12 cellular contexts compared by ENCODE assay signal in genomic region chr10:112385143-112385695, GRCh38. TPM values are rescaled to one million over a fixed set of nuclear protein-coding genes. Genes with fewer than 3 reads are reported as not detected.
"Had no signal": no experiment of that assay in that cellular context is flagged by ENCODE, and none has a peak within 500 bp of the region (broad histone marks: within the 10 kb centered on the region; RNA-seq: fewer than 3 reads in every experiment).

No MANE protein-coding gene starts in this region.

- H3K27me3 Mint-ChIP-seq: activated CD4-positive, alpha-beta memory T cell treated with anti-CD3 and anti-CD28 coated beads for 36 hours; activated naive CD4-positive, alpha-beta T cell treated with anti-CD3 and anti-CD28 coated beads, Interleukin-2, amount 10 ng/mL, durations not matched to agents 7 days and 5 days; dendritic cell treated with granulocyte-macrophage colony-stimulating factor and Interleukin-4, amounts not matched to agents 40 ng/mL and 50 ng/mL, for 4 days; naive thymus-derived CD8-positive, alpha-beta T cell; stimulated activated naive B cell treated with anti-CD40 and anti-IgM and Interleukin-4, amounts not matched to agents 10 μg/mL and 1 μg/mL and 100 μg/mL, for 72 hours had no signal

- DNase-seq: activated CD4-positive, alpha-beta memory T cell treated with anti-CD3 and anti-CD28 coated beads for 36 hours; activated CD4-positive, CD25-positive, alpha-beta regulatory T cell treated with anti-CD3 and anti-CD28 coated beads, Interleukin-2, amount 50 U/mL, for 72 hours; activated naive CD4-positive, alpha-beta T cell treated with anti-CD3 and anti-CD28 coated beads, Interleukin-2, amount 10 ng/mL, durations not matched to agents 7 days and 5 days; body of pancreas; central memory CD4-positive, alpha-beta T cell; naive thymus-derived CD8-positive, alpha-beta T cell; nucleus accumbens; right cardiac atrium; stimulated activated naive B cell treated with anti-CD40 and anti-IgM and Interleukin-4, amounts not matched to agents 10 μg/mL and 1 μg/mL and 100 μg/mL, for 72 hours; upper lobe of right lung had no signal

- H3K4me3 Mint-ChIP-seq: activated CD4-positive, alpha-beta memory T cell treated with anti-CD3 and anti-CD28 coated beads for 36 hours; activated naive CD4-positive, alpha-beta T cell treated with anti-CD3 and anti-CD28 coated beads, Interleukin-2, amount 10 ng/mL, durations not matched to agents 7 days and 5 days; dendritic cell treated with granulocyte-macrophage colony-stimulating factor and Interleukin-4, amounts not matched to agents 40 ng/mL and 50 ng/mL, for 4 days; mesothelial cell of epicardium; naive thymus-derived CD8-positive, alpha-beta T cell; stimulated activated naive B cell treated with anti-CD40 and anti-IgM and Interleukin-4, amounts not matched to agents 10 μg/mL and 1 μg/mL and 100 μg/mL, for 72 hours had no signal

- H3K27ac Mint-ChIP-seq: activated CD4-positive, alpha-beta memory T cell treated with anti-CD3 and anti-CD28 coated beads for 36 hours; dendritic cell treated with granulocyte-macrophage colony-stimulating factor and Interleukin-4, amounts not matched to agents 40 ng/mL and 50 ng/mL, for 4 days; mesothelial cell of epicardium; stimulated activated naive B cell treated with anti-CD40 and anti-IgM and Interleukin-4, amounts not matched to agents 10 μg/mL and 1 μg/mL and 100 μg/mL, for 72 hours had no signal

- ATAC-seq: body of pancreas; naive thymus-derived CD8-positive, alpha-beta T cell; right cardiac atrium; stimulated activated naive B cell treated with anti-CD40 and anti-IgM and Interleukin-4, amounts not matched to agents 10 μg/mL and 1 μg/mL and 100 μg/mL, for 72 hours; upper lobe of right lung had no signal

- H3K9me3 Mint-ChIP-seq: activated CD4-positive, alpha-beta memory T cell treated with anti-CD3 and anti-CD28 coated beads for 36 hours; activated naive CD4-positive, alpha-beta T cell treated with anti-CD3 and anti-CD28 coated beads, Interleukin-2, amount 10 ng/mL, durations not matched to agents 7 days and 5 days; dendritic cell treated with granulocyte-macrophage colony-stimulating factor and Interleukin-4, amounts not matched to agents 40 ng/mL and 50 ng/mL, for 4 days; mesothelial cell of epicardium; naive thymus-derived CD8-positive, alpha-beta T cell; stimulated activated naive B cell treated with anti-CD40 and anti-IgM and Interleukin-4, amounts not matched to agents 10 μg/mL and 1 μg/mL and 100 μg/mL, for 72 hours had no signal

- H3K36me3 Mint-ChIP-seq: mesothelial cell of epicardium had no signal

RNA-seq across cellular contexts. Expression of gene ACSL5, which starts 11.3 kb away (rescaled TPM):
- total RNA-seq: mesothelial cell of epicardium had no signal
